In the genomic region with DNA sequence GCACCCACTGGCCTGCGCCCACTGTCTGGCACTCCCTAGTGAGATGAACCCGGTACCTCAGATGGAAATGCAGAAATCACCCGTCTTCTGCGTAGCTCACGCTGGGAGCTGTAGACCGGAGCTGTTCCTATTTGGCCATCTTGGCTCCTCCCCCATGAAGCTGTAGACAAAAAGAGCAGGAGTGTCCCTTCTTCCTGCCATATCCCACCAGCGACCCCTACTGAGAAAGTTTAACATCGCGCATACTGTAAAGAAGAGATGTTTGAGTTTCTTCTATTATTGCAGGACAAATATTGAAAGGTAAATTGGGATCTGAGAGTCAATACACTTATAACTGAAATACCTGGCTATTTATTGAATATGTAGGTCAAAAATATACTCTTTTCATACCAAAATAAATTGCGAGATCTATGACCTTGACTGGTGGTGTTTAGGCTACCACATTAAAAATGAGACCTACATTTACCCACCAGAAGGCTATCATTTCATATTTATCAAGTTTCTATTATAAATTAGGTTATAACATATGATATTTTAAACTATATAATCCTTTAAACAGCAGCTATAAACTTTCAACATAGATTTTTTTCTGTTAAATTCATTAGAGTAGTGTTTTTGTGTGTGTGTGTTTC, we compare ENCODE assay signal across 8 cellular contexts.
DNase-seq lines count a peak whose midpoint lies in the region; ATAC-seq, FAIRE-seq and TF ChIP-seq lines count a peak whose summit lies in the region.

No MANE protein-coding gene starts in this region.

- H3K9me3 ChIP-seq in breast epithelium (no peaks in the 10 kb centered on the region), HepG2 (ENCODE audit: low read length) (no peaks in the 10 kb centered on the region)
- H3K9me3 ChIP-seq in CD8-positive, alpha-beta memory T cell (ENCODE audit: low read length), result no peaks in the 10 kb centered on the region

- no peaks in the 10 kb centered on the region for H4K20me1 ChIP-seq in HepG2 (ENCODE audit: insufficient read depth, low read length)

- FAIRE-seq in HepG2 (lab: Jason Lieb, UNC), result no peak
- no peak for FAIRE-seq in GM12892 (lab: Jason Lieb, UNC)

- no peaks in the 10 kb centered on the region for H3K27me3 ChIP-seq in breast epithelium
- H3K27me3 ChIP-seq in HepG2 (ENCODE audit: control insufficient read depth in 1 of 2, insufficient read depth in 2 of 2, low read length in 2 of 2), result no peaks in the 10 kb centered on the region
- H3K27me3 ChIP-seq in CD8-positive, alpha-beta memory T cell (ENCODE audit: insufficient read depth, low read length, poor library complexity, severe bottlenecking), result no peaks in the 10 kb centered on the region

- H2AFZ ChIP-seq in HepG2 (ENCODE audit: low read length), result no peak overlapping the region

- H3K4me1 Mint-ChIP-seq in CD8-positive, alpha-beta memory T cell, result no peaks in the 10 kb centered on the region
- no peaks in the 10 kb centered on the region for H3K4me1 Mint-ChIP-seq in stimulated activated naive CD8-positive, alpha-beta T cell treated with anti-CD3 and anti-CD28 coated beads, Interleukin-15, amount 100 ng/mL, for 72 hours

- no peaks in the 10 kb centered on the region for H3K79me2 ChIP-seq in HepG2 (ENCODE audit: insufficient read depth, low read length)

- in situ Hi-C loops in HepG2 (cut with HindIII; ENCODE audit: extremely low pct_ligation_motif_present, low pct_unique_long_range_greater_than_20kb), result no loop called here

- H3K4me3 Mint-ChIP-seq in CD8-positive, alpha-beta memory T cell, result no peak overlapping the region
- peak overlapping the region in 1 of 2 donors; percentile 33 for H3K4me3 Mint-ChIP-seq in stimulated activated naive CD8-positive, alpha-beta T cell treated with anti-CD3 and anti-CD28 coated beads, Interleukin-15, amount 100 ng/mL, for 72 hours

- peak; percentile 97 for ATAC-seq in HepG2
- ATAC-seq in stimulated activated naive CD8-positive, alpha-beta T cell treated with anti-CD3 and anti-CD28 coated beads, Interleukin-15, amount 100 ng/mL, for 72 hours, result no peak

- DNase-seq in DMS53 treated with DMSO at 0.1 percent for 48 hours (lab: John Stamatoyannopoulos, UW; ENCODE audit: unreplicated experiment) (peak; percentile 68), NCI-H146 (lab: John Stamatoyannopoulos, UW) (peak; percentile 87), breast epithelium (ENCODE audit: low spot score in 2 of 2) (no peak), HepG2 (ENCODE audit: low spot score) (peak; percentile 65), GM19240 (ENCODE audit: insufficient read length, low spot score) (no peak), GM12892 (ENCODE audit: insufficient read length) (no peak)
- DNase-seq in CD8-positive, alpha-beta memory T cell, result no peak
- no peak for DNase-seq in stimulated activated naive CD8-positive, alpha-beta T cell treated with anti-CD3 and anti-CD28 coated beads, Interleukin-15, amount 100 ng/mL, for 72 hours

- TF ChIP-seq POLR2A in breast epithelium (IDR thresholded peaks at IDR 0.05) (no peak), HepG2 (IDR thresholded peaks at IDR 0.05; ENCODE audit: insufficient read depth in 1 of 2, low read depth in 2 of 2, low read length in 2 of 2) (no peak), GM12892 (IDR thresholded peaks at IDR 0.05; ENCODE audit: low read depth, low read length) (no peak)

- H3K9me3 Mint-ChIP-seq in CD8-positive, alpha-beta memory T cell, result peaks cover 3 to 25% (median 9%) of the 10 kb centered on the region in 5 donors
- peaks cover 0 to 7% of the 10 kb centered on the region in 2 donors for H3K9me3 Mint-ChIP-seq in stimulated activated naive CD8-positive, alpha-beta T cell treated with anti-CD3 and anti-CD28 coated beads, Interleukin-15, amount 100 ng/mL, for 72 hours

- TF ChIP-seq CTCF in breast epithelium (IDR thresholded peaks at IDR 0.05) (peak in 2 of 3 donors; percentile 31 to 55), HepG2 (CRISPR knock-in tag; IDR thresholded peaks at IDR 0.05) (peak; percentile 74)

- no peaks in the 10 kb centered on the region for H3K27me3 Mint-ChIP-seq in CD8-positive, alpha-beta memory T cell
- H3K27me3 Mint-ChIP-seq in stimulated activated naive CD8-positive, alpha-beta T cell treated with anti-CD3 and anti-CD28 coated beads, Interleukin-15, amount 100 ng/mL, for 72 hours, result no peaks in the 10 kb centered on the region

- peak overlapping the region; percentile 33; the same call in 1 of the 2 replicates for H3K4me2 ChIP-seq in HepG2 (ENCODE audit: low read depth, low read length)

- H3K4me3 ChIP-seq in breast epithelium, result peak overlapping the region in 1 of 3 donors; percentile 36
- no peak overlapping the region for H3K4me3 ChIP-seq in HepG2 (replicated peaks in 1 of 3; ENCODE audit: insufficient read depth in 1 of 3, low read depth in 2 of 3, low read length in 3 of 3)
- H3K4me3 ChIP-seq in CD8-positive, alpha-beta memory T cell (ENCODE audit: low read length), result no peak overlapping the region

- peak; percentile 45; the same call in 1 of the 2 replicates for TF ChIP-seq RAD21 in HepG2 (CRISPR knock-in tag; IDR thresholded peaks at IDR 0.05)

- no peak overlapping the region for H3K9ac ChIP-seq in HepG2 (ENCODE audit: insufficient read depth, low read depth, low read length)

- CTCF ChIA-PET in HepG2 (lab: Yijun Ruan, JAX; ENCODE audit: low intra/inter-chr PET ratio, low total read pairs), result interaction anchor here (1.3 kb wide), 1 partner anchor 194 kb away, joined by 10 read pairs; no protein-coding TSS in a partner anchor
- CTCF ChIA-PET in CD8-positive, alpha-beta memory T cell (lab: Charles Lee), result no interaction called here

- POLR2A ChIA-PET in HepG2 (lab: Yijun Ruan, JAX), result no interaction called here
- POLR2A ChIA-PET in CD8-positive, alpha-beta memory T cell (lab: Charles Lee), result no interaction called here

- H3K36me3 Mint-ChIP-seq in CD8-positive, alpha-beta memory T cell, result no peaks in the 10 kb centered on the region

- intact Hi-C loops in breast epithelium (cut with DNase I; ENCODE audit: low total_unique reads), result no loop called here
- intact Hi-C loops in HepG2 (cut with micrococcal nuclease; ENCODE audit: unreplicated experiment), result loop anchor here (1.0 to 5.0 kb wide), 2 partner anchors 195 to 945 kb away; no protein-coding TSS in a partner anchor

- WGBS in HepG2 (ENCODE audit: low lambda C conversion rate), result 6% methylated on average over 5 of the region's 10 CpGs

- no peak overlapping the region for H3K27ac ChIP-seq in breast epithelium
- H3K27ac ChIP-seq in HepG2 (ENCODE audit: extremely low read length, insufficient read depth, low read length), result no peak overlapping the region
- no peak overlapping the region for H3K27ac ChIP-seq in CD8-positive, alpha-beta memory T cell (ENCODE audit: low read depth, low read length)

- H3K4me1 ChIP-seq in breast epithelium (no peaks in the 10 kb centered on the region), HepG2 (ENCODE audit: insufficient read depth, low read length) (no peaks in the 10 kb centered on the region)
- no peaks in the 10 kb centered on the region for H3K4me1 ChIP-seq in CD8-positive, alpha-beta memory T cell (ENCODE audit: insufficient read depth, low read length)

- H3K36me3 ChIP-seq in breast epithelium (no peaks in the 10 kb centered on the region), HepG2 (replicated peaks in 1 of 2; ENCODE audit: control insufficient read depth in 1 of 2, insufficient read depth in 2 of 2, low read length in 2 of 2) (no peaks in the 10 kb centered on the region)
- no peaks in the 10 kb centered on the region for H3K36me3 ChIP-seq in CD8-positive, alpha-beta memory T cell (ENCODE audit: insufficient read depth, low read length)

- H3K27ac Mint-ChIP-seq in CD8-positive, alpha-beta memory T cell, result peak overlapping the region in 1 of 8 donors; percentile 4
- H3K27ac Mint-ChIP-seq in stimulated activated naive CD8-positive, alpha-beta T cell treated with anti-CD3 and anti-CD28 coated beads, Interleukin-15, amount 100 ng/mL, for 72 hours, result peak overlapping the region in 1 of 2 donors; percentile 63

- no TSS peak for BruUV-seq in HepG2 (replicated peaks; lab: Mats Ljungman, UMichigan)

- TF ChIP-seq EP300 in HepG2 (IDR thresholded peaks at IDR 0.05; ENCODE audit: low read depth in 2 of 2, low read length in 2 of 2) (no peak), HepG2 (CRISPR knock-in tag; IDR thresholded peaks at IDR 0.05; ENCODE audit: borderline replicate concordance) (no peak)

TF ChIP-seq in HepG2, 621 proteins besides CTCF, POLR2A, EP300 and RAD21 (continues in another document):
- no peak for TF ChIP-seq GPN1 (CRISPR knock-in tag; IDR thresholded peaks at IDR 0.05; ENCODE audit: borderline replicate concordance)
- TF ChIP-seq ZNF12 (CRISPR knock-in tag; IDR thresholded peaks at IDR 0.05), result no peak
- no peak for TF ChIP-seq SIX1 (CRISPR knock-in tag; IDR thresholded peaks at IDR 0.05; ENCODE audit: borderline replicate concordance)
- no peak for TF ChIP-seq MAZ (IDR thresholded peaks at IDR 0.05; ENCODE audit: borderline replicate concordance, low read depth, low read length)
- TF ChIP-seq MAZ (CRISPR knock-in tag; IDR thresholded peaks at IDR 0.05; ENCODE audit: low read depth), result no peak
- no peak for TF ChIP-seq SCMH1 (CRISPR knock-in tag; IDR thresholded peaks at IDR 0.05; ENCODE audit: borderline replicate concordance)
- TF ChIP-seq ZNF768 (CRISPR knock-in tag; IDR thresholded peaks at IDR 0.05), result no peak
- TF ChIP-seq GABPA (IDR thresholded peaks at IDR 0.05; ENCODE audit: low read depth, low read length), result no peak
- peak; percentile 28; the same call in 1 of the 2 replicates for TF ChIP-seq GABPA (CRISPR knock-in tag; IDR thresholded peaks at IDR 0.05; ENCODE audit: low read depth)
- no peak for TF ChIP-seq BRD4 (CRISPR knock-in tag; IDR thresholded peaks at IDR 0.05)
- TF ChIP-seq ZNF282 (IDR thresholded peaks at IDR 0.05; ENCODE audit: partially characterized antibody), result no peak
- TF ChIP-seq HOXA3 (CRISPR knock-in tag; IDR thresholded peaks at IDR 0.05), result 0 out of 2 replicates have a peak, but pooled peaks have one; percentile 10
- peak; percentile 45; the same call in 1 of the 2 replicates for TF ChIP-seq SMC3 (IDR thresholded peaks at IDR 0.05; ENCODE audit: low read length)

Comparison
In these comparisons a context has a peak if more than half of its experiments do, and no peak if none do; other contexts are left out.
1. DNase-seq: peak in DMS53 treated with DMSO at 0.1 percent for 48 hours (single experiment), NCI-H146 (single experiment) and HepG2 (single experiment); none in breast epithelium (0 of 2), GM19240 (single experiment), GM12892 (single experiment), CD8-positive, alpha-beta memory T cell (0 of 5) and stimulated activated naive CD8-positive, alpha-beta T cell treated with anti-CD3 and anti-CD28 coated beads, Interleukin-15, amount 100 ng/mL, for 72 hours (0 of 2).